11 cellular contexts compared by ENCODE assay signal in genomic region chr14:99751539-99752485, GRCh38. TPM values are rescaled to one million over a fixed set of nuclear protein-coding genes. Genes with fewer than 3 reads are reported as not detected.
DNase-seq lines count a peak whose midpoint lies in the region; ATAC-seq and TF ChIP-seq lines count a peak whose summit lies in the region.
"Had no signal": no experiment of that assay in that cellular context is flagged by ENCODE, and none has a peak within 500 bp of the region (broad histone marks: within the 10 kb centered on the region; RNA-seq: fewer than 3 reads in every experiment).

No MANE protein-coding gene starts in this region.

- peak overlapping the region in 1 of 2 donors; percentile 10 for H3K9ac ChIP-seq in duodenal mucosa (ENCODE audit: low read depth in 1 of 2, low read length in 2 of 2)

- no peak for ATAC-seq in left cardiac atrium
- ATAC-seq in mucosa of descending colon, result peak; percentile 26
- no peak for ATAC-seq in GM21619 (IDR thresholded peaks at IDR 0.05; ENCODE audit: unreplicated experiment)
- no peak for ATAC-seq in sciatic nerve

- no peaks in the 10 kb centered on the region for H3K27me3 ChIP-seq in left ventricle myocardium inferior (ENCODE audit: low read depth)
- H3K27me3 ChIP-seq in duodenal mucosa (ENCODE audit: control insufficient read depth in 1 of 2, insufficient read depth in 2 of 2, low read length in 2 of 2), result peaks cover 20 to 41% of the 10 kb centered on the region in 2 donors
- H3K27me3 ChIP-seq in vagina, result no peaks in the 10 kb centered on the region

- no peak for TF ChIP-seq POLR2A in vagina (IDR thresholded peaks at IDR 0.05)

- TF ChIP-seq CTCF in left ventricle myocardium inferior (IDR thresholded peaks at IDR 0.05; ENCODE audit: borderline replicate concordance) (no peak), mucosa of descending colon (IDR thresholded peaks at IDR 0.05) (no peak), vagina (IDR thresholded peaks at IDR 0.05) (no peak)

- intact Hi-C loops in left ventricle myocardium inferior (cut with micrococcal nuclease) (no loop called here), left cardiac atrium (cut with DNase I) (no loop called here), mucosa of descending colon (cut with DNase I, micrococcal nuclease) (no loop called here), vagina (cut with DNase I) (no loop called here), sciatic nerve (cut with DNase I) (no loop called here)

- H3K9me3 ChIP-seq in left ventricle myocardium inferior (replicated peaks), result no peaks in the 10 kb centered on the region
- no peaks in the 10 kb centered on the region for H3K9me3 ChIP-seq in duodenal mucosa (ENCODE audit: control insufficient read depth in 1 of 2, low read length in 2 of 2)
- H3K9me3 ChIP-seq in mucosa of descending colon, result no peaks in the 10 kb centered on the region
- H3K9me3 ChIP-seq in vagina, result no peaks in the 10 kb centered on the region

- no peaks in the 10 kb centered on the region for H3K36me3 ChIP-seq in left ventricle myocardium inferior
- H3K36me3 ChIP-seq in duodenal mucosa (ENCODE audit: control insufficient read depth in 1 of 2, insufficient read depth in 2 of 2, low read length in 2 of 2), result no peaks in the 10 kb centered on the region
- H3K36me3 ChIP-seq in mucosa of descending colon (ENCODE audit: low read depth), result no peaks in the 10 kb centered on the region
- H3K36me3 ChIP-seq in vagina, result no peaks in the 10 kb centered on the region

- H3K4me3 ChIP-seq in left ventricle myocardium inferior (no peak overlapping the region), duodenal mucosa (ENCODE audit: low read depth in 1 of 2, low read length in 2 of 2) (no peak overlapping the region), mucosa of descending colon (no peak overlapping the region), vagina (no peak overlapping the region)
- H3K4me3 ChIP-seq: lung had no signal

- H3K4me1 ChIP-seq in left ventricle myocardium inferior, result peaks cover 94% of the 10 kb centered on the region
- peaks cover 6 to 25% of the 10 kb centered on the region in 2 donors for H3K4me1 ChIP-seq in duodenal mucosa (ENCODE audit: control insufficient read depth in 1 of 2, insufficient read depth in 2 of 2, low read length in 2 of 2)
- H3K4me1 ChIP-seq in mucosa of descending colon (ENCODE audit: low read depth), result peaks cover 7% of the 10 kb centered on the region
- H3K4me1 ChIP-seq in vagina, result peaks cover 78% of the 10 kb centered on the region

- H3K27ac ChIP-seq in left ventricle myocardium inferior (replicated peaks), result peak overlapping the region; percentile 93
- peak overlapping the region; percentile 56 for H3K27ac ChIP-seq in duodenal mucosa (ENCODE audit: low read depth, low read length)
- H3K27ac ChIP-seq in vagina, result peak overlapping the region; percentile 89

- DNase-seq in left ventricle myocardium inferior, result peak; percentile 11
- DNase-seq in left cardiac atrium, result no peak
- DNase-seq in mucosa of descending colon, result no peak
- DNase-seq in vagina (ENCODE audit: extremely low spot score in 2 of 2), result no peak
- DNase-seq in stimulated activated CD4-positive, alpha-beta T cell treated with anti-CD3 and anti-CD28 coated beads, Interleukin-4, amount 100 ng/mL, for 4 hours, result no peak
- no peak for DNase-seq in sciatic nerve (ENCODE audit: low spot score)
- DNase-seq: activated CD4-positive, alpha-beta T cell treated with anti-CD3 and anti-CD28 coated beads for 4 hours; NCI-H1930 had no signal

RNA-seq across cellular contexts. Expression of gene EML1, which starts 41.4 kb away (rescaled TPM):
- 33.3 TPM for total RNA-seq in left ventricle myocardium inferior
- total RNA-seq in left cardiac atrium, result 10 to 100 TPM; 23.7 to 24.6 TPM
- total RNA-seq in mucosa of descending colon, result 10 to 100 TPM in 1 of 3 donors, 1 to 10 TPM in 2; 5.4 to 82.5 (median 8.1) TPM
- total RNA-seq in vagina, result 32.7 TPM
- 59.0 TPM for total RNA-seq in sciatic nerve
